ENCODE assay signal across 1 cellular context in the genomic region with DNA sequence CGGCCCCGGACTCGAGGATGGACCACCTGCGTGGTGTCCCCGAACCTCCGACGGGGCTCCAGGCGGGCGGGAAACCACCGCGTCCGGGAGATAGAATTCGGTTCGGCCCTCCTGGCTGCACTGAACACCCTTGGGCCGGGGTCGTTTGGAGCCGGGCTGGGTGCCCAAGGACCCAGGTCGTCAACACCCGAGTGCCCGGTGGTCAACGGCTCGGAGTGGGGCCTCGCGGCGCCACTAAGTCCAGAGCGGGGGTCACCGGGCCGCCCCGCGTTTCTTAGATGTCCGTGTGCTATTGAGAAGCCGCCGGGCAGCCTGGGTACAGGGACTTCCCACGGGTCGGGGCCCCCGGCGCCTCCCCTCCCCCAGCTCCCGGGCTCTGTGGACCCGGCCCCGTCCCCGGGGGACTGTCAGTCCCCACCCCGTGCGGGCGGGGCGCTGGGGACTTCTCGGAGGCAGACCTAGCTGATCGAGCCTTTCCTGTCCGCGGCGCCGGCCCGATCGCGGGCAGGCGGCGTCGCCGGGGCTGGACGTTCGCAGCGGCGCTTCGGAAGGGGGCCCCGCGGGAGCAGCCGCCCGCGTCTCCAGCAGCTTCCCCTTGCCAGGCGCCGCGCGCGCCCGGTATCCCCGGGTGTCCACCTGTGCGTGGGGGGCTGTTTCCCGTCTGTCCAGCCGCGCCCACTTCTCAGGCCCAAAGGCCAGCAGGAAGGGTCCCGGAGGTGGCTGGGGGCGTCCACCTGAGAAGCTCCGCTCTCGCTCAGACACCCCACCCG.
A peak's percentile ranks its signal among the peaks of the same experiment; 100 is the strongest.
TF ChIP-seq lines count a peak whose summit lies in the region.

No MANE protein-coding gene starts in this region.

TF ChIP-seq in H1, 55 proteins besides CTCF, POLR2A, EP300 and RAD21:
- TF ChIP-seq MAFK (IDR thresholded peaks at IDR 0.05; ENCODE audit: low read depth, low read length), result no peak
- peak; percentile 8; the same call in 1 of the 2 replicates for TF ChIP-seq E2F6 (IDR thresholded peaks at IDR 0.05)
- peak; percentile 81 for TF ChIP-seq SUZ12 (IDR thresholded peaks at IDR 0.05; ENCODE audit: low read length)
- peak; percentile 59 for TF ChIP-seq EZH2 (IDR thresholded peaks at IDR 0.05; ENCODE audit: low read depth, low read length, severe bottlenecking)
- peak; percentile 0 for TF ChIP-seq KDM4A (IDR thresholded peaks at IDR 0.05; ENCODE audit: low read depth, low read length, severe bottlenecking)
- TF ChIP-seq, protein P1, sequence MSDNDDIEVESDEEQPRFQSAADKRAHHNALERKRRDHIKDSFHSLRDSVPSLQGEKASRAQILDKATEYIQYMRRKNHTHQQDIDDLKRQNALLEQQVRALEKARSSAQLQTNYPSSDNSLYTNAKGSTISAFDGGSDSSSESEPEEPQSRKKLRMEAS (IDR thresholded peaks at IDR 0.05), result no peak
